In the genomic region with DNA sequence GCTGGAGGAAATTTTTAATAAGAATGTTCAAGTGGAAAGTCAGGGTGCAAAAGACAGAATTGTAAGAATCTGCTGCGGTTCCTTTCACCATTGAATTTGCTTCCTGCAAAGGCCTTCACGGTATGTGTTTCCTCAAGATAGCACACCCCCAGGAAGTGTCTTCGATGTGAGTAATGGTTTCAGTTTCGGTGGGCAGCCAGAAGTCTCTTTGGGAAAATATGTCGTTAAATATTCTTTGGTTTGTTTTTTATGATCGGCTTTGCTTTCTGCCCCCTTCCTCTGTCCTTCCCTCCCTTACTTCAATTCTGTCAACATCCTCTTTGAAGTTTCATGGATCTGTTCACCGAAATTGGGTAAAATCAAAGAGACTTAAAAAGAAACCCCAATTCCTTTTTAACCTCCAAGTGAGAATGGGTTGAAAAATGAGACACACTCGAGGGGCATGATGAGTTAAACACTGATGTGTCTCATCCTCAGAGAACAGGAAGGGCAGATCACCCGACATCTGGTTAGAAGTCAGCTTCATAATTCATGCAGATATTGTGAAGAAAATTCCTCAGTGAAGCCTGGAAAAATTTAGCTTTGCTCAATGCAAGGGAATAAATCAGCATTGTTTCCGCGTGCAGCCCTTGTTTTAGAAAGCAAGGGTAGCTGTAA, we compare ENCODE assay signal across 9 cellular contexts.
A peak's percentile ranks its signal among the peaks of the same experiment; 100 is the strongest.
DNase-seq lines count a peak whose midpoint lies in the region; ATAC-seq and TF ChIP-seq lines count a peak whose summit lies in the region.
"Had no signal": no experiment of that assay in that cellular context is flagged by ENCODE, and none has a peak within 500 bp of the region (broad histone marks: within the 10 kb centered on the region; RNA-seq: fewer than 3 reads in every experiment).

No MANE protein-coding gene starts in this region.

- H3K4me3 ChIP-seq in vagina (peak overlapping the region; percentile 10 to 22), BE2C (ENCODE audit: low read depth, low read length) (no peak overlapping the region)

- peaks cover 20% of the 10 kb centered on the region for H3K4me1 Mint-ChIP-seq in activated CD4-positive, alpha-beta memory T cell treated with anti-CD3 and anti-CD28 coated beads for 36 hours (ENCODE audit: low read depth)

- no peaks in the 10 kb centered on the region for H3K36me3 Mint-ChIP-seq in activated CD4-positive, alpha-beta memory T cell treated with anti-CD3 and anti-CD28 coated beads for 36 hours

- TF ChIP-seq CTCF in vagina (IDR thresholded peaks at IDR 0.05) (no peak), BE2C (IDR thresholded peaks at IDR 0.05; ENCODE audit: low read depth, low read length) (no peak)

- ATAC-seq in HG02973 (IDR thresholded peaks at IDR 0.05; ENCODE audit: unreplicated experiment): peak; percentile 44

- H3K4me1 ChIP-seq in vagina (peaks cover 44% of the 10 kb centered on the region), BE2C (peaks cover 12% of the 10 kb centered on the region)

- no peak overlapping the region for H3K27ac Mint-ChIP-seq in activated CD4-positive, alpha-beta memory T cell treated with anti-CD3 and anti-CD28 coated beads for 36 hours

- POLR2A ChIA-PET in activated CD4-positive, alpha-beta memory T cell treated with anti-CD3 and anti-CD28 coated beads for 36 hours (lab: Charles Lee): no interaction called here

- no peaks in the 10 kb centered on the region for H3K27me3 ChIP-seq in vagina
- no peaks in the 10 kb centered on the region for H3K27me3 ChIP-seq in BE2C

- CTCF ChIA-PET in activated CD4-positive, alpha-beta memory T cell treated with anti-CD3 and anti-CD28 coated beads for 36 hours (lab: Charles Lee): no interaction called here

- H3K9me3 ChIP-seq in vagina (no peaks in the 10 kb centered on the region), BE2C (no peaks in the 10 kb centered on the region)

- no peak for TF ChIP-seq POLR2A in vagina (IDR thresholded peaks at IDR 0.05)

- intact Hi-C loops in activated CD4-positive, alpha-beta memory T cell treated with anti-CD3 and anti-CD28 coated beads for 36 hours (cut with micrococcal nuclease): loop anchor here (10.0 kb wide), 2 partner anchors 157 to 257 kb away; no protein-coding TSS in a partner anchor
- intact Hi-C loops in vagina (cut with DNase I): loop anchor here (10.0 kb wide), 1 partner anchor 257 kb away; no protein-coding TSS in a partner anchor

- H3K27me3 Mint-ChIP-seq in activated CD4-positive, alpha-beta memory T cell treated with anti-CD3 and anti-CD28 coated beads for 36 hours: peaks cover 3% of the 10 kb centered on the region

- no peaks in the 10 kb centered on the region for H3K9me3 Mint-ChIP-seq in activated CD4-positive, alpha-beta memory T cell treated with anti-CD3 and anti-CD28 coated beads for 36 hours

- no peaks in the 10 kb centered on the region for H3K36me3 ChIP-seq in vagina
- no peaks in the 10 kb centered on the region for H3K36me3 ChIP-seq in BE2C

- peak; percentile 44 for DNase-seq in CMK (ENCODE audit: low read depth)
- DNase-seq in activated CD4-positive, alpha-beta memory T cell treated with anti-CD3 and anti-CD28 coated beads for 36 hours: peak; percentile 10
- DNase-seq in kidney tubule cell (ENCODE audit: low spot score): peak; percentile 66
- no peak for DNase-seq in vagina (ENCODE audit: extremely low spot score in 2 of 2)
- no peak for DNase-seq in BE2C
- no peak for DNase-seq in mucosa of gallbladder (ENCODE audit: low spot score)
- no peak for DNase-seq in cerebellum (ENCODE audit: low spot score)

- H3K4me3 Mint-ChIP-seq in activated CD4-positive, alpha-beta memory T cell treated with anti-CD3 and anti-CD28 coated beads for 36 hours: peak overlapping the region; percentile 3

- peak overlapping the region; percentile 26 for H3K27ac ChIP-seq in vagina
- H3K27ac ChIP-seq: epithelial cell of prostate had no signal

Comparison
In these comparisons a context has a peak if more than half of its experiments do, and no peak if none do; other contexts are left out.
1. DNase-seq: peak in CMK (single experiment), activated CD4-positive, alpha-beta memory T cell treated with anti-CD3 and anti-CD28 coated beads for 36 hours (single experiment) and kidney tubule cell (single experiment); none in vagina (0 of 2), BE2C (single experiment), mucosa of gallbladder (single experiment) and cerebellum (single experiment).